In the genomic region with DNA sequence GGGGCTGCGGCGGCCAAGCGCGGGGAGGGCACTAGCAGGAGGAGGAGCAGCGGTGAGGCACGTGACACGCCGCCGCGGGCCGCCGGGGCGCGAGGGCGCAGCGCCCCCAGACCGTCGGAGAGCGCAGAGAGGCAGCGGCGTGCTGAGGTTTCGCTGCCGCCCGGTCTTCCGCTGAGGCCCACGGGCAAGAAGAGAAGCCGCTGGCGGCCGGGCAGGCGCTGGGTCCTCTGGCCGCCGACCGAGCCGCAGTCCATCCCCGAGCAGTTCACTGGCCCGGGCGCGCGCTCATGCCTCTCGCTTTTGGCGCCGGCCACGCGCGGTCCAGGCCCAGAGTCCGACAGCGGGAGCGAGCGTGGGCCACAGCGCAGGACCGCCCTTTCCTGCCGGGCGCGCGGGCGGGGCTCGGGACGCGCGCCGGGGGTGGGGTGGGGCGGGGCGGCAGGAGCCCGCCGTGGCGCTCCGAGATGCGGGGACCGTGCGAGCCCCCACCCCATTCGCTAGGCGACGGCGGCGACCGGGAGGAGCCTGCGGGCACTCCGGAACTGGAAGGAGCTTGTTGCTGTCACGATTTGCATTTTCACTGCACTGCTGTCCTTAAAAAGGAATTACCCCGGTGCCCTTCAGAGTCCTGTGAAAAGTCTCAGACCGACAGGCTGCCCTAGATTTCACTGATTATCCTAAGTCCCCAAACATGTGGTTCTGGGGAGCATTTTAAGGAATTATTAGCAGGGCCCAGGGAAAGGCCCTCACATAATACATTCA, we compare ENCODE assay signal across 1 cellular context.
TF ChIP-seq lines count a peak whose summit lies in the region.

A gene with protein sequence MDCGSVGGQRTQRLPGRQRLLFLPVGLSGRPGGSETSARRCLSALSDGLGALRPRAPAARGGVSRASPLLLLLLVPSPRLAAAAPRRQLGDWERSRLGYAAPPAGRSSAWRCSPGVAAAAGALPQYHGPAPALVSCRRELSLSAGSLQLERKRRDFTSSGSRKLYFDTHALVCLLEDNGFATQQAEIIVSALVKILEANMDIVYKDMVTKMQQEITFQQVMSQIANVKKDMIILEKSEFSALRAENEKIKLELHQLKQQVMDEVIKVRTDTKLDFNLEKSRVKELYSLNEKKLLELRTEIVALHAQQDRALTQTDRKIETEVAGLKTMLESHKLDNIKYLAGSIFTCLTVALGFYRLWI (minus strand): TSS at position 382 of the 762 bp plus-strand sequence. CDS start 128 bp downstream, at position 254.

TF ChIP-seq in H1, 55 proteins besides CTCF, POLR2A, EP300 and RAD21 (continued from another document):
- no peak for TF ChIP-seq BRCA1 (IDR thresholded peaks at IDR 0.05; ENCODE audit: low read depth, low read length)
- TF ChIP-seq SP1 (IDR thresholded peaks at IDR 0.05; ENCODE audit: low read depth, low read length) = no peak
- no peak for TF ChIP-seq GABPA (IDR thresholded peaks at IDR 0.05; ENCODE audit: borderline replicate concordance, insufficient read depth, low read length)
TF ChIP-seq in H1: peak in this region for 15.
